26 cellular contexts compared by ENCODE assay signal in the genomic region with DNA sequence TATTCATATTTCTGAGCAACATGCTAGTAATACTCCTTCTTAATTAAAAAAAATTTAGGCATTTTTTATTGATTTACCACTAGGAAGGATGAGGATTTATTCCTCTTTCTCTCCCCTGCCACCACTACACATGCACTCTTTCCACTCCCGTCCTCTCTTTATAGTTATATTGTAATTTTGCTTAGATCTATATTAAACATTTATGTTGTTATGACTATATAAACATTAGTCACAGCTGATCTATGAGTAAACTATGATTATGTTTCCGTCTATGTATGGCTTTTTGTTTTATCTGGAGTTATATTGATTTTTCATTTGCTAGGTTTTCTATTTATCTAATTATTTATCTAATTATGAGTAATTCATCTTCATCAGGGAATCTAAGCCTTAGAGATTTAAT. TPM values are rescaled to one million over a fixed set of nuclear protein-coding genes. Genes with fewer than 3 reads are reported as not detected.
"Had no signal": no experiment of that assay in that cellular context is flagged by ENCODE, and none has a peak within 500 bp of the region (broad histone marks: within the 10 kb centered on the region; RNA-seq: fewer than 3 reads in every experiment).

No MANE protein-coding gene starts in this region.

- FAIRE-seq: HTR-8/SVneo had no signal

- H3K4me1 ChIP-seq: SJCRH30 had no signal

- DNase-seq: KBM-7, MV-4-11, NCI-H1048, NCI-H1105, NCI-H1417, NCI-H1436 treated with DMSO at 0.1 percent for 48 hours, NCI-H1694 treated with DMSO at 0.1 percent for 48 hours, NCI-H1930, NCI-H2081, NCI-H2107, NCI-H226, NCI-H446, NCI-H510A, NCI-H524 treated with DMSO at 0.1 percent for 48 hours, NCI-H69, NCI-H774, SHP77 treated with DMSO at 0.1 percent for 48 hours, SJCRH30 had no signal

- H3K27ac ChIP-seq: HL-60, SJCRH30 had no signal

- H3K9me3 ChIP-seq: SJCRH30 had no signal

- ATAC-seq: Panc1, Right ventricle myocardium inferior, SK-N-SH treated with all-trans-retinoic acid at 6 μM for 48 hours had no signal

- H3K27me3 ChIP-seq: SJCRH30 had no signal

- H3K4me3 ChIP-seq: SJCRH30 had no signal

RNA-seq across cellular contexts. Expression of a gene that starts 36.0 kb away (rescaled TPM):
- total RNA-seq: LHCN-M2, MCF 10A, RPMI7951, SJCRH30 had no signal

RNA-seq across cellular contexts. Expression of a gene that starts 52.8 kb away (rescaled TPM):
- total RNA-seq: LHCN-M2, MCF 10A, Right ventricle myocardium inferior, RPMI7951, SJCRH30 had no signal
